In the genomic region with DNA sequence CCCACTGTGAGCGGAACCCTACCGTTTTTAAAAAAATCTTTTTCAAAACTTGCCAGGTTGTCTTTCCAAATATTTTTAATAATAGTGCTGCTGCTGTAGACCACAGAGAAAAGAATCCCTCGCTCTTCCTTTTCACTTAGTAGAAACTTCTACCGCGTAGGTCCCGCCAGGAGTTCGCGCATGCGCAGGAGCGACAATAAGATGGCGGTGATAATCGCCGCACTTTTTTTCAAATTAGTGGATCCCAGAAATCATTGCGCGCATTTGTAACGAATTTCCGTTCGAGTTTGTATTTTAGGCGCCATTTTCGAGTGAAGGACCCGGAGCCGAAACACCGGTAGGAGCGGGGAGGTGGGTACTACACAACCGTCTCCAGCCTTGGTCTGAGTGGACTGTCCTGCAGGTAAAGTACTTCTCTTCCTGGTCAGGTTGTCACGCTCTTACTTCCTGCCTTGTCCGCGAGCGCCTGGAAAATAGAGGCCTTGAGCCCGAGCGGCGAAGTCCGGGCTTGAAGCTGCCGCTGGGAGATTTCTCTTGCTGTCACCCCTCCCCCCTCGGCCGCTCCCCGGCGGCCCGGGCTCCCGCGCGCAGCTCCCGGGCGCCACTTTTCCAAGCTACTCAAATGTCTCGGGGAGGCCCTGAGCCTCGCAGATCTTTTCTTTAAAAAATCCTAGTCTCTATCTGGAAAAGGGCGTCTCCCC, we compare ENCODE assay signal across 8 cellular contexts. TPM values are rescaled to one million over a fixed set of nuclear protein-coding genes. Genes with fewer than 3 reads are reported as not detected.
DNase-seq lines count a peak whose midpoint lies in the region; ATAC-seq, FAIRE-seq and TF ChIP-seq lines count a peak whose summit lies in the region.

A gene (plus strand): TSS at position 304 of the 701 bp plus-strand sequence. CDS start 1,177 bp downstream, outside the sequence.

- peak within 1 kb of the TSS; percentile 78 to 99 (median 94) for H3K9ac ChIP-seq in H1 (replicated peaks in 1 of 4; ENCODE audit: extremely low read depth in 1 of 4, low read depth in 3 of 4, low read length in 3 of 4)

- H3K36me3 Mint-ChIP-seq in memory B cell: peaks cover 7% of the 10 kb centered on the region

- peak within 1 kb of the TSS; percentile 87 to 91 for H3K4me2 ChIP-seq in H1 (ENCODE audit: insufficient read depth in 1 of 2, low read depth in 2 of 2, low read length in 2 of 2)

- H4K5ac ChIP-seq in H1 (ENCODE audit: insufficient read length, low read depth, low read length): peak within 1 kb of the TSS; percentile 96

- peak within 1 kb of the TSS; percentile 97 for H3K27ac ChIP-seq in H1 (ENCODE audit: low read depth, low read length)

- ATAC-seq in GM21390 (IDR thresholded peaks at IDR 0.05; ENCODE audit: unreplicated experiment) (peak; percentile 34), memory B cell (ENCODE audit: low read depth) (peak; percentile 59)

- H2BK12ac ChIP-seq in H1 (ENCODE audit: low read depth, low read length): peak within 1 kb of the TSS; percentile 91; the same call in 1 of the 2 replicates

- peaks cover 22% of the 10 kb centered on the region for H3K4me1 Mint-ChIP-seq in memory B cell

- peaks cover 18% of the 10 kb centered on the region in 2 experiments for H4K20me1 ChIP-seq in H1 (replicated peaks in 1 of 2; ENCODE audit: control insufficient read depth in 1 of 2, insufficient read depth in 2 of 2, low read length in 2 of 2)

- peak within 1 kb of the TSS; percentile 96 for H4K8ac ChIP-seq in H1 (ENCODE audit: extremely low read depth, insufficient read depth, low read length)

- no peak; a peak in 1 of 4 replicates for TF ChIP-seq RAD21 in H1 (IDR thresholded peaks at IDR 0.05 in 1 of 2, conservative IDR thresholded peaks at IDR 0.05 in 1 of 2; ENCODE audit: low read depth in 2 of 2, low read length in 2 of 2)

- H3K27me3 Mint-ChIP-seq in memory B cell: peaks cover 4% of the 10 kb centered on the region

- CTCF ChIA-PET in H1 (lab: Charles Lee; ENCODE audit: partially characterized antibody): no interaction called here

- no peak within 1 kb of the TSS for H4K91ac ChIP-seq in H1 (replicated peaks; ENCODE audit: insufficient read length, low read length)

- peak within 1 kb of the TSS; percentile 98 for H3K18ac ChIP-seq in H1 (ENCODE audit: extremely low read depth, low read length)

- peaks cover 0 to 6% (median under 1%) of the 10 kb centered on the region in 4 experiments; a peak in 4 of 8 replicates for H3K36me3 ChIP-seq in H1 (ENCODE audit: control insufficient read depth in 2 of 4, insufficient read depth in 4 of 4, low read length in 3 of 4)

- peaks cover 19 to 69% of the 10 kb centered on the region in 2 experiments for H3K79me2 ChIP-seq in H1 (ENCODE audit: control insufficient read depth in 1 of 2, insufficient read depth in 2 of 2, low read length in 2 of 2)

- peak within 1 kb of the TSS; percentile 83 for H3K4ac ChIP-seq in H1 (replicated peaks; ENCODE audit: insufficient read length, low read depth, low read length)

- DNase-seq in COR-L47 (lab: John Stamatoyannopoulos, UW): peak; percentile 99
- peak in 75 of 76 experiments; percentile 16 to 93 (median 81) for DNase-seq in HUDEP-2 (lab: John Stamatoyannopoulos, UW; ENCODE audit: unreplicated experiment in 76 of 76)
- DNase-seq in NOMO-1 treated with dmso at 0.1 percent for 144 hours (lab: John Stamatoyannopoulos, UW; ENCODE audit: unreplicated experiment): peak; percentile 95
- DNase-seq in activated CD8-positive, alpha-beta memory T cell treated with anti-CD3 and anti-CD28 coated beads for 4 hours (ENCODE audit: low read depth in 2 of 2): peak; percentile 65 to 72
- DNase-seq in H1 (ENCODE audit: low read depth in 1 of 2, low spot score in 2 of 2): peak; percentile 50 to 85
- peak in 1 of 2 donors; percentile 86 for DNase-seq in memory B cell (ENCODE audit: low spot score in 2 of 2)
- DNase-seq in stimulated activated CD8-positive, alpha-beta memory T cell treated with anti-CD3 and anti-CD28 coated beads, Interleukin-15, amount 100 ng/mL, for 1 hour (ENCODE audit: low read depth): peak; percentile 66

- H3K4me3 ChIP-seq in H1 (ENCODE audit: extremely low read depth in 1 of 4, insufficient read depth in 2 of 4, low read depth in 3 of 4, low read length in 4 of 4): peak within 1 kb of the TSS; percentile 84 to 99 (median 92)

- H3K56ac ChIP-seq in H1 (replicated peaks; ENCODE audit: insufficient read length, low read depth, low read length): peak within 1 kb of the TSS; percentile 50

- no peak for TF ChIP-seq CTCF in H1 (IDR thresholded peaks at IDR 0.05; ENCODE audit: control extremely low read depth in 1 of 3, insufficient read depth in 1 of 3, low read depth in 1 of 3, low read length in 3 of 3)

- no peaks in the 10 kb centered on the region for H3K9me3 ChIP-seq in H1 (ENCODE audit: insufficient read depth in 2 of 2, low read depth in 1 of 2, low read length in 1 of 2)

- POLR2A ChIA-PET in H1 (lab: Charles Lee; ENCODE audit: partially characterized antibody): interaction anchor here (0.6 to 2.3 kb wide), 25 partner anchors 8 to 1604 kb away, joined by 3 to 26 read pairs (median 4); a partner anchor contains a TSS

- no peaks in the 10 kb centered on the region; a peak in 3 of 7 replicates for H3K4me1 ChIP-seq in H1 (replicated peaks in 1 of 4; ENCODE audit: control insufficient read depth in 3 of 4, insufficient read depth in 4 of 4, low read length in 3 of 4)

- no peak within 1 kb of the TSS for H2AK5ac ChIP-seq in H1 (ENCODE audit: low read depth, low read length)

- no peaks in the 10 kb centered on the region for H3K79me1 ChIP-seq in H1 (ENCODE audit: low read depth, low read length)

- no peak for TF ChIP-seq EP300 in H1 (IDR thresholded peaks at IDR 0.05; ENCODE audit: borderline replicate concordance in 1 of 2, low read depth in 2 of 2, low read length in 2 of 2)

- FAIRE-seq in H1 (lab: Jason Lieb, UNC): no peak

- peaks cover 5% of the 10 kb centered on the region; the same call in 1 of the 2 replicates for H3K23me2 ChIP-seq in H1 (ENCODE audit: low read depth, low read length)

- H3K9me3 Mint-ChIP-seq in memory B cell: no peaks in the 10 kb centered on the region

- TF ChIP-seq POLR2A in H1 (IDR thresholded peaks at IDR 0.05; ENCODE audit: control extremely low read depth in 1 of 2, low read depth in 2 of 2, low read length in 2 of 2): peak; percentile 85 to 93

- H3K14ac ChIP-seq in H1 (ENCODE audit: insufficient read length): no peak within 1 kb of the TSS

- H3K27ac Mint-ChIP-seq in memory B cell: peak within 1 kb of the TSS; percentile 98

- no peaks in the 10 kb centered on the region for H3K27me3 ChIP-seq in H1 (replicated peaks in 1 of 4; ENCODE audit: control insufficient read depth in 3 of 4, extremely low read depth in 1 of 4, insufficient read depth in 3 of 4, low read length in 3 of 4)

- H3K4me3 Mint-ChIP-seq in memory B cell: peak within 1 kb of the TSS; percentile 89

- no peak within 1 kb of the TSS for H2BK120ac ChIP-seq in H1 (replicated peaks; ENCODE audit: low read depth, low read length)

- no peak within 1 kb of the TSS for H3K23ac ChIP-seq in H1 (ENCODE audit: insufficient read length)

- 1% methylated on average over 44 of the region's 47 CpGs; no CpG with 5 or more reads in 1 of the 2 experiments for WGBS in H1 (ENCODE audit: extremely low coverage in 1 of 2, insufficient coverage in 1 of 2, insufficient read length in 1 of 2, insufficient replicate concordance in 2 of 2, low coverage in 1 of 2, low lambda C conversion rate in 2 of 2, missing lambda C conversion rate in 1 of 2), 2 experiments

- peak within 1 kb of the TSS; percentile 97 for H2BK5ac ChIP-seq in H1 (ENCODE audit: low read depth, low read length)

- H2AFZ ChIP-seq in H1 (ENCODE audit: low read length): peak within 1 kb of the TSS; percentile 94

- H2BK15ac ChIP-seq in H1 (ENCODE audit: low read length): no peak within 1 kb of the TSS

- no peak within 1 kb of the TSS for H2BK20ac ChIP-seq in H1 (ENCODE audit: low read length)

TF ChIP-seq in H1, 55 proteins besides CTCF, POLR2A, EP300 and RAD21 (continues in another document):
- no peak for TF ChIP-seq CHD1 (IDR thresholded peaks at IDR 0.05; ENCODE audit: low read depth, low read length)
- no peak for TF ChIP-seq MAFK (IDR thresholded peaks at IDR 0.05; ENCODE audit: low read depth, low read length)
- no peak for TF ChIP-seq JUN (IDR thresholded peaks at IDR 0.05; ENCODE audit: low read depth, low read length)
- TF ChIP-seq TAF1 (IDR thresholded peaks at IDR 0.05; ENCODE audit: low read depth, low read length): peak; percentile 83
- no peak for TF ChIP-seq BRCA1 (IDR thresholded peaks at IDR 0.05; ENCODE audit: low read depth, low read length)
- TF ChIP-seq NRF1 (IDR thresholded peaks at IDR 0.05; ENCODE audit: low read depth, low read length): peak; percentile 77
- no peak for TF ChIP-seq GABPA (IDR thresholded peaks at IDR 0.05; ENCODE audit: borderline replicate concordance, insufficient read depth, low read length)
- no peak for TF ChIP-seq KDM4A (IDR thresholded peaks at IDR 0.05; ENCODE audit: low read depth, low read length, severe bottlenecking)
- TF ChIP-seq, protein P1, sequence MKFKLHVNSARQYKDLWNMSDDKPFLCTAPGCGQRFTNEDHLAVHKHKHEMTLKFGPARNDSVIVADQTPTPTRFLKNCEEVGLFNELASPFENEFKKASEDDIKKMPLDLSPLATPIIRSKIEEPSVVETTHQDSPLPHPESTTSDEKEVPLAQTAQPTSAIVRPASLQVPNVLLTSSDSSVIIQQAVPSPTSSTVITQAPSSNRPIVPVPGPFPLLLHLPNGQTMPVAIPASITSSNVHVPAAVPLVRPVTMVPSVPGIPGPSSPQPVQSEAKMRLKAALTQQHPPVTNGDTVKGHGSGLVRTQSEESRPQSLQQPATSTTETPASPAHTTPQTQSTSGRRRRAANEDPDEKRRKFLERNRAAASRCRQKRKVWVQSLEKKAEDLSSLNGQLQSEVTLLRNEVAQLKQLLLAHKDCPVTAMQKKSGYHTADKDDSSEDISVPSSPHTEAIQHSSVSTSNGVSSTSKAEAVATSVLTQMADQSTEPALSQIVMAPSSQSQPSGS (IDR thresholded peaks at IDR 0.05; ENCODE audit: low read length): no peak
- no peak for TF ChIP-seq CBX8 (IDR thresholded peaks at IDR 0.05; ENCODE audit: borderline replicate concordance, low read depth, low read length)
- peak; percentile 94 for TF ChIP-seq POLR2AphosphoS5 (IDR thresholded peaks at IDR 0.05; ENCODE audit: low read depth, low read length)
- no peak for TF ChIP-seq BACH1 (IDR thresholded peaks at IDR 0.05; ENCODE audit: low read length)
- TF ChIP-seq BCL11A (IDR thresholded peaks at IDR 0.05; ENCODE audit: low read depth in 2 of 2, low read length in 2 of 2): no peak

RNA-seq across cellular contexts. Expression of the gene that starts here (rescaled TPM):
- total RNA-seq in H1 (2021; fragmentation: NEBNext Ultra II Directional; extraction: Animal tissue kit (Norgen Biotek cat#: 25700)): 118 and 129 TPM in 2 replicates
- 26.6 and 34.0 TPM in 2 replicates for polyA plus RNA-seq in H1 (2011; rRNA removed)
- polyA plus RNA-seq in H1 (2011; cell fraction: cytosol; rRNA removed): 43.2 TPM
- polyA plus RNA-seq in H1 (2011; cell fraction: nucleus; rRNA removed): 61.2 TPM
- polyA plus RNA-seq in H1 (2012, experiment 1 of 2): 56.6 to 115 TPM (median 74.1 TPM) in 4 replicates
- polyA plus RNA-seq in H1 (2012, experiment 2 of 2): 7.9 TPM
- 291 TPM for polyA plus RNA-seq in H1 (2013, experiment 1 of 2)
- 273 TPM for polyA plus RNA-seq in H1 (2013, experiment 2 of 2)
- polyA minus RNA-seq in H1 (2011; rRNA and poly(A)+ RNA removed): 20.3 and 25.7 TPM in 2 replicates
- 53.5 TPM for polyA minus RNA-seq in H1 (2011; cell fraction: cytosol; rRNA and poly(A)+ RNA removed)
- 131 TPM for polyA minus RNA-seq in H1 (2011; cell fraction: nucleus; rRNA and poly(A)+ RNA removed)
